Comparison of ENCODE assay signal across 17 cellular contexts in the genomic region with DNA sequence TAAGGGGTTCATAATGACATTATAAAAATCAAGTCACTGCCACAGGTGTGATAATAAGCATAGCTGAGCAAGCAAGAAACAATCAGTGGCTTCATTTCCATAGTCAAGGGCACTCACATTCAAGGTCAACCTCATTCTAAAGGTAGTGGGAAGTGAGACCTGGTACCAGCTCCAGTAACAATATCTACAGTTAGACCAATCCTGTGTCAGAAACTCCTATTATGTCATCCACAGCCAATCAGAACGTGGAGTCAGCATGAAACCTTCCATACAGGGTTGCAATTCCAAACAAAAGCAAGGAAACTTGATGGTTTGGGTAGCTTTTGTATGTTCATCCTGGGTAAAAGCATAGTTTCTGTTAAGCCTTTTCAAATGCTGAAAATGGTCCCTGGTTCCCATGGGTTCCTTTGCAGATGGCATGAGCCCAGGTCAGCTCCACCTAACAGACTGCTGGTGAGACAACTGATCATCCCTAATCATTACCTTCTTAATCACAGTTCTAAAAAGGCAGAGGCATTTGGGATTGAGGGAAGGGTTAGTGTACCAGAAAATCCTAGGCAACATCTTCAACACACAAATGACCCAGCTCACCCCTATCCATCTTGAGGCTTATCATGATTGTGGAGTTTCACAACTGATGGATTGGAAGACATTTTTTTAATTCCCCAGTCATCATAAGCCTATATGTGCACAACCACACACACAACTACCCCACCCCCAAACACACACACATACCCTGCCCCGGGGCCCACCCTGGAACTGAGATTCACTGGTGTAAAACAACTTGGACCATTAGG.
"Had no signal": no experiment of that assay in that cellular context is flagged by ENCODE, and none has a peak within 500 bp of the region (broad histone marks: within the 10 kb centered on the region; RNA-seq: fewer than 3 reads in every experiment).

No MANE protein-coding gene starts in this region.

- H3K4me1 Mint-ChIP-seq: activated CD4-positive, alpha-beta T cell treated with anti-CD3 and anti-CD28 coated beads, Interleukin-2, amount 10 ng/mL, durations not matched to agents 7 days and 5 days had no signal

- H3K27me3 Mint-ChIP-seq: activated CD4-positive, alpha-beta T cell treated with anti-CD3 and anti-CD28 coated beads, Interleukin-2, amount 10 ng/mL, durations not matched to agents 7 days and 5 days; activated naive CD8-positive, alpha-beta T cell treated with anti-CD3 and anti-CD28 coated beads, Interleukin-2, amount 10 ng/mL, durations not matched to agents 7 days and 5 days; stimulated activated naive CD8-positive, alpha-beta T cell treated with anti-CD3 and anti-CD28 coated beads, Interleukin-15, Interleukin-2, amounts not matched to agents 100 ng/mL and 50 ng/mL, for 24 hours had no signal

- H3K36me3 ChIP-seq: breast epithelium, suprapubic skin, upper lobe of left lung had no signal

- H3K9me3 ChIP-seq: breast epithelium, spleen, suprapubic skin, upper lobe of left lung had no signal

- H3K27me3 ChIP-seq: breast epithelium, spleen, suprapubic skin, upper lobe of left lung had no signal

- H3K9me3 Mint-ChIP-seq: activated CD4-positive, alpha-beta T cell treated with anti-CD3 and anti-CD28 coated beads, Interleukin-2, amount 10 ng/mL, durations not matched to agents 7 days and 5 days; activated naive CD8-positive, alpha-beta T cell treated with anti-CD3 and anti-CD28 coated beads, Interleukin-2, amount 10 ng/mL, durations not matched to agents 7 days and 5 days; activated T-helper 1 cell treated with anti-CD3 and anti-CD28 coated beads, Interleukin-12 subunit alpha, Interleukin-12 subunit beta, Interleukin-2, Interleukin-4 antibody, amounts not matched to agents 30 ng/mL and 10 ng/mL and 1 ng/mL, durations not matched to agents 14 hours and 24 hours and 36 hours; nephron progenitor cell; stimulated activated naive CD8-positive, alpha-beta T cell treated with anti-CD3 and anti-CD28 coated beads, Interleukin-15, Interleukin-2, amounts not matched to agents 100 ng/mL and 50 ng/mL, for 24 hours; T-helper 2 cell treated with Interferon-gamma antibody and Interleukin-4, amounts not matched to agents 5 μg/mL and 100 μg/mL, for 36 hours had no signal

- H3K4me3 Mint-ChIP-seq: activated CD4-positive, alpha-beta T cell treated with anti-CD3 and anti-CD28 coated beads, Interleukin-2, amount 10 ng/mL, durations not matched to agents 7 days and 5 days; activated naive CD8-positive, alpha-beta T cell treated with anti-CD3 and anti-CD28 coated beads, Interleukin-2, amount 10 ng/mL, durations not matched to agents 7 days and 5 days; activated T-helper 1 cell treated with anti-CD3 and anti-CD28 coated beads, Interleukin-12 subunit alpha, Interleukin-12 subunit beta, Interleukin-2, Interleukin-4 antibody, amounts not matched to agents 30 ng/mL and 10 ng/mL and 1 ng/mL, durations not matched to agents 14 hours and 24 hours and 36 hours; nephron progenitor cell; stimulated activated naive CD8-positive, alpha-beta T cell treated with anti-CD3 and anti-CD28 coated beads, Interleukin-15, Interleukin-2, amounts not matched to agents 100 ng/mL and 50 ng/mL, for 24 hours; T-helper 2 cell treated with Interferon-gamma antibody and Interleukin-4, amounts not matched to agents 5 μg/mL and 100 μg/mL, for 36 hours had no signal

- H3K27ac ChIP-seq: spleen, suprapubic skin, upper lobe of left lung had no signal

- DNase-seq: activated CD4-positive, alpha-beta T cell treated with anti-CD3 and anti-CD28 coated beads, Interleukin-2, amount 10 ng/mL, durations not matched to agents 7 days and 5 days; activated CD8-positive, alpha-beta memory T cell treated with anti-CD3 and anti-CD28 coated beads for 24 hours; activated naive CD4-positive, alpha-beta T cell; activated naive CD8-positive, alpha-beta T cell treated with anti-CD3 and anti-CD28 coated beads, Interleukin-2, amount 10 ng/mL, durations not matched to agents 7 days and 5 days; aorta; cerebellar nuclear complex; dermis blood vessel endothelial cell; nephron progenitor cell; occipital lobe; spleen; upper lobe of left lung had no signal

- ATAC-seq: sciatic nerve had no signal

- H3K27ac Mint-ChIP-seq: activated CD4-positive, alpha-beta T cell treated with anti-CD3 and anti-CD28 coated beads, Interleukin-2, amount 10 ng/mL, durations not matched to agents 7 days and 5 days; activated naive CD8-positive, alpha-beta T cell treated with anti-CD3 and anti-CD28 coated beads, Interleukin-2, amount 10 ng/mL, durations not matched to agents 7 days and 5 days; activated T-helper 1 cell treated with anti-CD3 and anti-CD28 coated beads, Interleukin-12 subunit alpha, Interleukin-12 subunit beta, Interleukin-2, Interleukin-4 antibody, amounts not matched to agents 30 ng/mL and 10 ng/mL and 1 ng/mL, durations not matched to agents 14 hours and 24 hours and 36 hours; nephron progenitor cell; stimulated activated naive CD8-positive, alpha-beta T cell treated with anti-CD3 and anti-CD28 coated beads, Interleukin-15, Interleukin-2, amounts not matched to agents 100 ng/mL and 50 ng/mL, for 24 hours; T-helper 2 cell treated with Interferon-gamma antibody and Interleukin-4, amounts not matched to agents 5 μg/mL and 100 μg/mL, for 36 hours had no signal

- H3K4me3 ChIP-seq: breast epithelium, spleen, suprapubic skin, upper lobe of left lung had no signal
